Comparison of ENCODE assay signal across 9 cellular contexts in genomic region chr9:95024097-95024671, GRCh38.
DNase-seq lines count a peak whose midpoint lies in the region; ATAC-seq and TF ChIP-seq lines count a peak whose summit lies in the region.
"Had no signal": no experiment of that assay in that cellular context is flagged by ENCODE, and none has a peak within 500 bp of the region (broad histone marks: within the 10 kb centered on the region; RNA-seq: fewer than 3 reads in every experiment).

No MANE protein-coding gene starts in this region.

- H3K36me3 ChIP-seq in BLaER1 = peaks cover 20% of the 10 kb centered on the region
- peaks cover 39 to 68% of the 10 kb centered on the region in 2 experiments for H3K36me3 ChIP-seq in SK-N-SH (replicated peaks in 1 of 2; ENCODE audit: control insufficient read depth in 1 of 2, insufficient read depth in 2 of 2, low read length in 1 of 2)
- H3K36me3 ChIP-seq in left ventricle myocardium inferior = peaks cover 41% of the 10 kb centered on the region
- H3K36me3 ChIP-seq in parathyroid adenoma (ENCODE audit: control insufficient read depth, insufficient read depth, low read length) = no peaks in the 10 kb centered on the region

- H3K4me1 Mint-ChIP-seq in stimulated activated naive B cell treated with anti-CD40 and anti-IgM and Interleukin-4, amounts not matched to agents 10 μg/mL and 1 μg/mL and 100 μg/mL, for 72 hours = no peaks in the 10 kb centered on the region
- H3K4me1 Mint-ChIP-seq: activated B cell treated with CpG ODN at 0.5 μM for 24 hours had no signal

- no peak for TF ChIP-seq EP300 in SK-N-SH (IDR thresholded peaks at IDR 0.05; ENCODE audit: borderline replicate concordance in 1 of 2, low read depth in 1 of 2, low read length in 1 of 2)

- CTCF ChIA-PET in SK-N-SH (lab: Yijun Ruan, JAX) = interaction anchor here (0.5 to 3.5 kb wide), 10 partner anchors 11 to 445 kb away, joined by 3 to 17 read pairs (median 5); no protein-coding TSS in a partner anchor

- no peaks in the 10 kb centered on the region for H3K27me3 ChIP-seq in BLaER1
- no peaks in the 10 kb centered on the region for H3K27me3 ChIP-seq in SK-N-SH (ENCODE audit: insufficient read depth)
- H3K27me3 ChIP-seq in left ventricle myocardium inferior (ENCODE audit: low read depth) = no peaks in the 10 kb centered on the region
- no peaks in the 10 kb centered on the region for H3K27me3 ChIP-seq in parathyroid adenoma (ENCODE audit: control insufficient read depth, insufficient read depth, low read length)

- H3K4me1 ChIP-seq in BLaER1 (peaks cover 64% of the 10 kb centered on the region), SK-N-SH (ENCODE audit: control insufficient read depth in 1 of 2, insufficient read depth in 2 of 2, low read depth in 1 of 2, low read length in 1 of 2) (peaks cover 36 to 56% of the 10 kb centered on the region in 2 experiments), left ventricle myocardium inferior (peaks cover 100% of the 10 kb centered on the region), parathyroid adenoma (peaks cover 28% of the 10 kb centered on the region)

- no peak overlapping the region for H2AFZ ChIP-seq in SK-N-SH (ENCODE audit: low read depth)
- H2AFZ ChIP-seq in parathyroid adenoma = no peak overlapping the region

- H3K36me3 Mint-ChIP-seq in stimulated activated naive B cell treated with anti-CD40 and anti-IgM and Interleukin-4, amounts not matched to agents 10 μg/mL and 1 μg/mL and 100 μg/mL, for 72 hours = peaks cover 14 to 17% of the 10 kb centered on the region in 2 donors

- peak overlapping the region; percentile 52 for H3K4me3 ChIP-seq in BLaER1
- no peak overlapping the region for H3K4me3 ChIP-seq in SK-N-SH (ENCODE audit: low read depth in 2 of 2, low read length in 1 of 2)
- H3K4me3 ChIP-seq in left ventricle myocardium inferior = peak overlapping the region; percentile 42
- H3K4me3 ChIP-seq in parathyroid adenoma (ENCODE audit: low read depth, low read length) = peak overlapping the region; percentile 25

- TF ChIP-seq CTCF in SK-N-SH (IDR thresholded peaks at IDR 0.05) (no peak), left ventricle myocardium inferior (IDR thresholded peaks at IDR 0.05; ENCODE audit: borderline replicate concordance) (peak; percentile 19), parathyroid adenoma (IDR thresholded peaks at IDR 0.05) (no peak)

- DNase-seq in SK-N-SH (no peak), left ventricle myocardium inferior (peak; percentile 37), hepatic stellate cell (ENCODE audit: low spot score) (no peak)
- no peak for DNase-seq in stimulated activated naive B cell treated with anti-CD40 and anti-IgM and Interleukin-4, amounts not matched to agents 10 μg/mL and 1 μg/mL and 100 μg/mL, for 72 hours
- DNase-seq: activated B cell treated with CpG ODN at 0.5 μM for 24 hours had no signal

- peak overlapping the region; percentile 86 for H3K27ac ChIP-seq in BLaER1
- H3K27ac ChIP-seq in SK-N-SH (ENCODE audit: low read depth in 2 of 2, low read length in 1 of 2) = peak overlapping the region; percentile 87 to 94
- H3K27ac ChIP-seq in left ventricle myocardium inferior (replicated peaks) = peak overlapping the region; percentile 84
- H3K27ac ChIP-seq in parathyroid adenoma = peak overlapping the region; percentile 83

- H3K9me2 ChIP-seq in SK-N-SH = no peaks in the 10 kb centered on the region

- TF ChIP-seq RAD21 in SK-N-SH (IDR thresholded peaks at IDR 0.05; ENCODE audit: low read length) = no peak

- H3K9me3 ChIP-seq in BLaER1 (no peaks in the 10 kb centered on the region), SK-N-SH (no peaks in the 10 kb centered on the region), left ventricle myocardium inferior (replicated peaks) (no peaks in the 10 kb centered on the region), parathyroid adenoma (ENCODE audit: control insufficient read depth, low read length) (no peaks in the 10 kb centered on the region)

- POLR2A ChIA-PET in SK-N-SH (lab: Yijun Ruan, JAX) = interaction anchor here (0.7 to 1.6 kb wide), 2 partner anchors 14 to 65 kb away, joined by 4 to 5 read pairs; no protein-coding TSS in a partner anchor

- H3K9ac ChIP-seq in BLaER1 (peak overlapping the region; percentile 72), SK-N-SH (peak overlapping the region; percentile 48), parathyroid adenoma (no peak overlapping the region)

- ATAC-seq in HG03159 (IDR thresholded peaks at IDR 0.05; ENCODE audit: unreplicated experiment) (no peak), HG02798 (IDR thresholded peaks at IDR 0.05; ENCODE audit: poor library complexity, unreplicated experiment) (no peak)
- ATAC-seq in stimulated activated naive B cell treated with anti-CD40 and anti-IgM and Interleukin-4, amounts not matched to agents 10 μg/mL and 1 μg/mL and 100 μg/mL, for 72 hours (replicated peaks) = no peak

- H3K4me3 Mint-ChIP-seq in stimulated activated naive B cell treated with anti-CD40 and anti-IgM and Interleukin-4, amounts not matched to agents 10 μg/mL and 1 μg/mL and 100 μg/mL, for 72 hours = no peak overlapping the region
- H3K4me3 Mint-ChIP-seq: activated B cell treated with CpG ODN at 0.5 μM for 24 hours had no signal

- no peaks in the 10 kb centered on the region for H3K27me3 Mint-ChIP-seq in stimulated activated naive B cell treated with anti-CD40 and anti-IgM and Interleukin-4, amounts not matched to agents 10 μg/mL and 1 μg/mL and 100 μg/mL, for 72 hours
- H3K27me3 Mint-ChIP-seq: activated B cell treated with CpG ODN at 0.5 μM for 24 hours had no signal

- H4K20me1 ChIP-seq in BLaER1 = no peaks in the 10 kb centered on the region
- H4K20me1 ChIP-seq in SK-N-SH (ENCODE audit: insufficient read depth) = 0 out of 2 replicates have a peak, but pooled peaks cover 5% of the 10 kb centered on the region

- H3K79me2 ChIP-seq in SK-N-SH (ENCODE audit: insufficient read depth) (peaks cover 94% of the 10 kb centered on the region), parathyroid adenoma (peaks cover 32% of the 10 kb centered on the region)

- peaks cover 36% of the 10 kb centered on the region for H3F3A ChIP-seq in SK-N-SH (replicated peaks; ENCODE audit: insufficient read depth)

- intact Hi-C loops in left ventricle myocardium inferior (cut with micrococcal nuclease) = loop anchor here (10.0 kb wide), 1 partner anchor 239 kb away; no protein-coding TSS in a partner anchor

- no peak overlapping the region for H3K27ac Mint-ChIP-seq in stimulated activated naive B cell treated with anti-CD40 and anti-IgM and Interleukin-4, amounts not matched to agents 10 μg/mL and 1 μg/mL and 100 μg/mL, for 72 hours
- H3K27ac Mint-ChIP-seq: activated B cell treated with CpG ODN at 0.5 μM for 24 hours had no signal

- H3K4me2 ChIP-seq in BLaER1 (peak overlapping the region; percentile 81), SK-N-SH (peak overlapping the region; percentile 65), parathyroid adenoma (ENCODE audit: low read length) (peak overlapping the region; percentile 62)

- WGBS in SK-N-SH (ENCODE audit: low lambda C conversion rate) = 65% methylated on average over 11 of the region's 12 CpGs

- no peaks in the 10 kb centered on the region for H3K9me3 Mint-ChIP-seq in stimulated activated naive B cell treated with anti-CD40 and anti-IgM and Interleukin-4, amounts not matched to agents 10 μg/mL and 1 μg/mL and 100 μg/mL, for 72 hours
- H3K9me3 Mint-ChIP-seq: activated B cell treated with CpG ODN at 0.5 μM for 24 hours had no signal

TF ChIP-seq in SK-N-SH, 30 proteins besides CTCF, POLR2A, EP300 and RAD21:
- no peak for TF ChIP-seq TEAD4 (IDR thresholded peaks at IDR 0.05; ENCODE audit: borderline replicate concordance, insufficient read depth)
- no peak for TF ChIP-seq SMC3 (IDR thresholded peaks at IDR 0.05; ENCODE audit: low read depth, low read length)
- no peak for TF ChIP-seq FOSL2 (IDR thresholded peaks at IDR 0.05; ENCODE audit: borderline replicate concordance, low read depth)
- TF ChIP-seq GABPA (IDR thresholded peaks at IDR 0.05; ENCODE audit: low read depth) = no peak
- no peak for TF ChIP-seq TCF12 (IDR thresholded peaks at IDR 0.05)
- TF ChIP-seq NFIC (IDR thresholded peaks at IDR 0.05; ENCODE audit: borderline replicate concordance) = no peak
- no peak for TF ChIP-seq MEF2A (IDR thresholded peaks at IDR 0.05; ENCODE audit: borderline replicate concordance, low read depth)
- TF ChIP-seq IRF3 (IDR thresholded peaks at IDR 0.05; ENCODE audit: low read depth, low read length) = no peak
- TF ChIP-seq PBX3 (IDR thresholded peaks at IDR 0.05) = no peak
- no peak for TF ChIP-seq RCOR1 (IDR thresholded peaks at IDR 0.05; ENCODE audit: low read length)

Comparison
In these comparisons a context has a peak if more than half of its experiments do, and no peak if none do; other contexts are left out.
1. H3K4me3 ChIP-seq: peak in BLaER1 (single experiment), left ventricle myocardium inferior (single experiment) and parathyroid adenoma (single experiment); none in SK-N-SH (0 of 2).
2. Peak in every context shown above with its lines, with median percentiles within 50 percentile points of each other: H3K27ac ChIP-seq and H3K4me2 ChIP-seq.